33 cellular contexts compared by ENCODE assay signal in the genomic region with DNA sequence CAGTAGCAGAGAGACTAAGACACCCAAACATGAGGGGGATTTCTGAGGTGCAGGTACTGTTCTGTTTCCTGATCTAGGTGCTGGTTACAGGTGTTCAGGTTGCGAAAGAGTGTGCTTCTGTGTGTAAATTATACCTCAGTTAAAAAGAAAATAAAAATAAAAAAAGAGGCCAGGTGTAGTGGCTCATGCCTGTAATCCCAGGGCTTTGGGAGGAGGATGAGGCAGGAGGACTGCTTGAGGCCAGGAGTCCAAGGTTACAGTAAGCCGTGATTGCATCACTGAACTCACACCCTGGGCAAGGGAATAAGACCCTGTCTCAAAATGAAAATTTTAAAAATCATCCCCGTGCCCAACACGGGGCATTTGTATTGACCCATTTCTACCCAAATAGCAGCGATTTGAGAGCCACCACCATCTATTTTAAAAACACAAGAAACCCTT. TPM values are rescaled to one million over a fixed set of nuclear protein-coding genes. Genes with fewer than 3 reads are reported as not detected.
"Had no signal": no experiment of that assay in that cellular context is flagged by ENCODE, and none has a peak within 500 bp of the region (broad histone marks: within the 10 kb centered on the region; RNA-seq: fewer than 3 reads in every experiment).

No MANE protein-coding gene starts in this region.

- H3K27me3 Mint-ChIP-seq: natural killer cell treated with Interleukin-12 subunit alpha and Interleukin-12 subunit beta and Interleukin-15 and Interleukin-18, amount 100 ng/mL, for 72 hours; stimulated activated naive B cell treated with anti-CD40 and anti-IgM and Interleukin-4, amounts not matched to agents 10 μg/mL and 1 μg/mL and 100 μg/mL, for 72 hours had no signal

- H3K36me3 ChIP-seq: left lung, lower lobe of right lung, ovary, prostate gland, stomach, thyroid gland, transverse colon, upper lobe of left lung, vagina had no signal

- H3K9me3 ChIP-seq: left lung, lower lobe of right lung, mucosa of descending colon, ovary, prostate gland, stomach, testis, thyroid gland, transverse colon, upper lobe of left lung, vagina had no signal

- H3K4me2 ChIP-seq: smooth muscle cell had no signal

- H3K27me3 ChIP-seq: left lung, ovary, testis, thyroid gland, transverse colon, upper lobe of left lung, vagina had no signal

- H3K36me3 Mint-ChIP-seq: mesothelial cell of epicardium; natural killer cell treated with Interleukin-12 subunit alpha and Interleukin-12 subunit beta and Interleukin-15 and Interleukin-18, amount 100 ng/mL, for 72 hours had no signal

- H3K4me1 ChIP-seq: prostate gland had no signal

- H3K9me3 Mint-ChIP-seq: mesothelial cell of epicardium; naive thymus-derived CD4-positive, alpha-beta T cell; natural killer cell treated with Interleukin-12 subunit alpha and Interleukin-12 subunit beta and Interleukin-15 and Interleukin-18, amount 100 ng/mL, for 72 hours; stimulated activated naive B cell treated with anti-CD40 and anti-IgM and Interleukin-4, amounts not matched to agents 10 μg/mL and 1 μg/mL and 100 μg/mL, for 72 hours had no signal

- H3K27ac Mint-ChIP-seq: mesothelial cell of epicardium; natural killer cell treated with Interleukin-12 subunit alpha and Interleukin-12 subunit beta and Interleukin-15 and Interleukin-18, amount 100 ng/mL, for 72 hours had no signal

- H3K4me3 ChIP-seq: left lung, lower lobe of right lung, mucosa of descending colon, ovary, prostate gland, smooth muscle cell, stomach, testis, thyroid gland, transverse colon, upper lobe of left lung, vagina had no signal

- FAIRE-seq: keratinocyte had no signal

- H3K4me3 Mint-ChIP-seq: mesothelial cell of epicardium; natural killer cell treated with Interleukin-12 subunit alpha and Interleukin-12 subunit beta and Interleukin-15 and Interleukin-18, amount 100 ng/mL, for 72 hours; stimulated activated naive B cell treated with anti-CD40 and anti-IgM and Interleukin-4, amounts not matched to agents 10 μg/mL and 1 μg/mL and 100 μg/mL, for 72 hours had no signal

- DNase-seq: hippocampal formation; kidney glomerular epithelial cell; left cardiac atrium; lower lobe of right lung; mammary epithelial cell; mesendoderm; mucosa of descending colon; naive thymus-derived CD4-positive, alpha-beta T cell; ovary; retina; right cardiac atrium; stimulated activated CD4-positive, alpha-beta T cell treated with anti-CD3 and anti-CD28 coated beads, Interleukin-1b, Interleukin-23, amount 100 ng/mL, for 48 hours; stimulated activated CD4-positive, alpha-beta T cell treated with anti-CD3 and anti-CD28 coated beads, Interleukin-2, amount 100 ng/mL, for 48 hours; stimulated activated naive B cell treated with anti-CD40 and anti-IgM and Interleukin-4, amounts not matched to agents 10 μg/mL and 1 μg/mL and 100 μg/mL, for 72 hours; stimulated activated naive CD8-positive, alpha-beta T cell treated with anti-CD3 and anti-CD28 coated beads, Interleukin-15, Interleukin-2, amounts not matched to agents 100 U/mL and 50 U/mL, for 24 hours; stomach; testis; thyroid gland; transverse colon; upper lobe of left lung had no signal

- H3K27ac ChIP-seq: left lung, lower lobe of right lung, ovary, prostate gland, stomach, testis, thyroid gland, transverse colon, upper lobe of left lung, vagina had no signal

- ATAC-seq: left cardiac atrium; left lung; lower lobe of right lung; mucosa of descending colon; naive thymus-derived CD4-positive, alpha-beta T cell; natural killer cell treated with Interleukin-12 subunit alpha and Interleukin-12 subunit beta and Interleukin-15 and Interleukin-18, amount 100 ng/mL, for 72 hours; right cardiac atrium; stimulated activated naive B cell treated with anti-CD40 and anti-IgM and Interleukin-4, amounts not matched to agents 10 μg/mL and 1 μg/mL and 100 μg/mL, for 72 hours; stimulated activated naive CD8-positive, alpha-beta T cell treated with anti-CD3 and anti-CD28 coated beads, Interleukin-15, Interleukin-2, amounts not matched to agents 100 U/mL and 50 U/mL, for 24 hours had no signal

RNA-seq across cellular contexts. Expression of a gene that starts 23.9 kb away (rescaled TPM):
- total RNA-seq: left cardiac atrium; mammary epithelial cell; mesothelial cell of epicardium; myocyte; naive thymus-derived CD4-positive, alpha-beta T cell; natural killer cell treated with Interleukin-12 subunit alpha and Interleukin-12 subunit beta and Interleukin-15 and Interleukin-18, amount 100 ng/mL, for 72 hours; omental fat pad; right cardiac atrium; skeletal muscle tissue; smooth muscle cell; urinary bladder; vagina had no signal
- polyA plus RNA-seq: keratinocyte; liver; mammary epithelial cell; naive thymus-derived CD4-positive, alpha-beta T cell; neural cell; ovary; right cardiac atrium; smooth muscle cell; urinary bladder had no signal
